Comparison of ENCODE assay signal across 25 cellular contexts in the genomic region with DNA sequence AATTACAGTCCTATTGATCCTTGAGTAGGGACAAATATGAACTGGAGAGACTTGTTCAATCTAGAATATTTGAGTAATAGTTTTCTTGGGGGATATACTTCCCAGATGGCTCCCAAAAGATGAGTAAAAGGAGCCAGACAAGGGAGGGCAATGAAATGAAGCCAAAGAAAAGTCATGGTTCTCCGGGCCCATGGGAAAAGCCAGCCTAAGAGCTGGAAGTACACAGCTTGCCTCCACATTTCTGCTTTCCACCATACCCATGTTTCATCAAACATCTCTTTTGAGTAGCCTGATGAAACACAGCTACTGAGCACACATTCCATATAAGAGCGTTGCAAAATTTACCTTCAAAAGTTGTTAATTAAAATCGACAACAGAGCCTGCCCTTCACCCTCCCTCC.
"Had no signal": no experiment of that assay in that cellular context is flagged by ENCODE, and none has a peak within 500 bp of the region (broad histone marks: within the 10 kb centered on the region; RNA-seq: fewer than 3 reads in every experiment).

No MANE protein-coding gene starts in this region.

- H3K27ac Mint-ChIP-seq: IgD-negative memory B cell had no signal

- H3K9ac ChIP-seq: KMS-11, SK-N-SH had no signal

- H3K9me2 ChIP-seq: SK-N-SH had no signal

- H3K36me3 Mint-ChIP-seq: IgD-negative memory B cell had no signal

- H3K4me3 ChIP-seq: K562 had no signal

- H3K27ac ChIP-seq: HL-60, KMS-11, RWPE1 had no signal

- H3K4me2 ChIP-seq: KMS-11, SK-N-SH had no signal

- FAIRE-seq: HTR-8/SVneo, K562 had no signal

- H3K4me1 Mint-ChIP-seq: IgD-negative memory B cell had no signal

- ATAC-seq: K562, Panc1, PC-3 had no signal

- H3K9me3 ChIP-seq: SK-N-SH had no signal

- H3K27me3 Mint-ChIP-seq: IgD-negative memory B cell had no signal

- H3K4me3 Mint-ChIP-seq: IgD-negative memory B cell had no signal

- DNase-seq: Kasumi-1, MM.1S, NCI-H1092 treated with DMSO at 0.1 percent for 48 hours, NCI-H1436, NCI-H187, NCI-H2029, NCI-H2081 treated with DMSO at 0.1 percent for 48 hours, NCI-H2171, NCI-H226, NCI-H446, NCI-H510A, NCI-H524 treated with DMSO at 0.1 percent for 48 hours, NCI-H69, NCI-H774, PC-3, SHP77, SK-N-SH, SW 1271 had no signal
